In genomic region chr5:133508845-133509741, GRCh38 we compare ENCODE assay signal across 19 cellular contexts.
DNase-seq lines count a peak whose midpoint lies in the region; ATAC-seq and TF ChIP-seq lines count a peak whose summit lies in the region.
"Had no signal": no experiment of that assay in that cellular context is flagged by ENCODE, and none has a peak within 500 bp of the region (broad histone marks: within the 10 kb centered on the region; RNA-seq: fewer than 3 reads in every experiment).

No MANE protein-coding gene starts in this region.

- TF ChIP-seq CTCF in MM.1S (IDR thresholded peaks at IDR 0.05; ENCODE audit: low read length) (no peak), PC-9 (conservative IDR thresholded peaks at IDR 0.05) (no peak), osteocyte (IDR thresholded peaks at IDR 0.05) (no peak)

- H3K36me3 ChIP-seq in MM.1S (replicated peaks; ENCODE audit: insufficient read depth, low read length) (no peaks in the 10 kb centered on the region), PC-9 (ENCODE audit: low read depth) (no peaks in the 10 kb centered on the region)
- H3K36me3 ChIP-seq: BE2C, breast epithelium had no signal

- H4K20me1 ChIP-seq in MM.1S (ENCODE audit: insufficient read depth, low read length) (no peaks in the 10 kb centered on the region), PC-9 (ENCODE audit: insufficient read depth) (no peaks in the 10 kb centered on the region)

- no peak overlapping the region for H3K4me3 Mint-ChIP-seq in osteocyte (ENCODE audit: unreplicated experiment)
- H3K4me3 Mint-ChIP-seq: activated naive CD8-positive, alpha-beta T cell; activated T-cell treated with anti-CD3 and anti-CD28 coated beads, Interleukin-2, amount 50 U/mL, for 4 hours had no signal

- H3F3A ChIP-seq in MM.1S (ENCODE audit: insufficient read depth, low read length) (no peaks in the 10 kb centered on the region), PC-9 (ENCODE audit: insufficient read depth, low read depth) (0 out of 2 replicates have a peak, but pooled peaks cover 7% of the 10 kb centered on the region)

- ATAC-seq in esophagus mucosa (peak; percentile 69), HG02798 (IDR thresholded peaks at IDR 0.05; ENCODE audit: poor library complexity, unreplicated experiment) (no peak)
- ATAC-seq: activated T-cell treated with anti-CD3 and anti-CD28 coated beads, Interleukin-2, amount 50 U/mL, for 4 hours; left ventricle myocardium superior had no signal

- H3K36me3 Mint-ChIP-seq in osteocyte (ENCODE audit: unreplicated experiment) = no peaks in the 10 kb centered on the region
- H3K36me3 Mint-ChIP-seq: activated naive CD8-positive, alpha-beta T cell had no signal

- H3K4me3 ChIP-seq in MM.1S (ENCODE audit: low read length) (no peak overlapping the region), PC-9 (no peak overlapping the region)
- H3K4me3 ChIP-seq: breast epithelium, skin epidermis had no signal

- no peak overlapping the region for H3K4me2 ChIP-seq in MM.1S (ENCODE audit: low read depth, low read length)
- H3K4me2 ChIP-seq in PC-9 = peak overlapping the region; percentile 34

- no peaks in the 10 kb centered on the region for H3K4me1 Mint-ChIP-seq in osteocyte (ENCODE audit: unreplicated experiment)

- H3K4me1 ChIP-seq in MM.1S (ENCODE audit: low read length) (no peaks in the 10 kb centered on the region), PC-9 (replicated peaks; ENCODE audit: insufficient read depth) (peaks cover 36% of the 10 kb centered on the region)
- H3K4me1 ChIP-seq: BE2C, breast epithelium had no signal

- H3K79me2 ChIP-seq in MM.1S (ENCODE audit: low read length) (no peaks in the 10 kb centered on the region), PC-9 (ENCODE audit: low read depth) (no peaks in the 10 kb centered on the region)

- no peaks in the 10 kb centered on the region for H3K27me3 ChIP-seq in MM.1S (replicated peaks; ENCODE audit: insufficient read depth, low read length)
- H3K27me3 ChIP-seq in PC-9 (ENCODE audit: insufficient read depth, low read depth) = no peaks in the 10 kb centered on the region
- H3K27me3 ChIP-seq: BE2C, breast epithelium had no signal

- H3K27me3 Mint-ChIP-seq in osteocyte (ENCODE audit: unreplicated experiment) = peaks cover 17% of the 10 kb centered on the region

- BruUV-seq in PC-9 (replicated peaks; lab: Mats Ljungman, UMichigan) = no TSS peak

- H2AFZ ChIP-seq in MM.1S (ENCODE audit: low read length) = no peak overlapping the region
- no peak overlapping the region for H2AFZ ChIP-seq in PC-9

- DNase-seq in MM.1S (peak; percentile 18), PC-9 (peak in 1 of 2 experiments; percentile 94), osteocyte (ENCODE audit: extremely low spot score, unreplicated experiment) (peak; percentile 66), NCI-H526 (lab: John Stamatoyannopoulos, UW) (no peak), NCI-H345 treated with DMSO at 0.1 percent for 48 hours (lab: John Stamatoyannopoulos, UW; ENCODE audit: unreplicated experiment) (no peak)
- DNase-seq: activated CD4-positive, alpha-beta T cell treated with anti-CD3 and anti-CD28 coated beads, Interleukin-2, amount 50 U/mL, for 48 hours; activated T-cell treated with anti-CD3 and anti-CD28 coated beads, Interleukin-2, amount 50 U/mL, for 4 hours; BE2C; Kasumi-1; left ventricle myocardium superior; NCI-H1105 treated with DMSO at 0.1 percent for 48 hours; stimulated activated CD4-positive, alpha-beta T cell treated with anti-CD3 and anti-CD28 coated beads, Interleukin-4, amount 100 ng/mL, for 1 hour; substantia nigra; SW 1271 had no signal

- H3K9me3 Mint-ChIP-seq in osteocyte (ENCODE audit: unreplicated experiment) = no peaks in the 10 kb centered on the region
- H3K9me3 Mint-ChIP-seq: activated T-cell treated with anti-CD3 and anti-CD28 coated beads, Interleukin-2, amount 50 U/mL, for 4 hours had no signal

- no peak overlapping the region for H3K27ac ChIP-seq in MM.1S (ENCODE audit: low read length)
- peak overlapping the region; percentile 74 for H3K27ac ChIP-seq in PC-9
- H3K27ac ChIP-seq: breast epithelium, skin epidermis had no signal

- no peaks in the 10 kb centered on the region for H3K9me2 ChIP-seq in MM.1S (replicated peaks; ENCODE audit: insufficient read depth, low read length)
- no peaks in the 10 kb centered on the region for H3K9me2 ChIP-seq in PC-9 (ENCODE audit: insufficient read depth)

- CTCF ChIA-PET in PC-9 (lab: Charles Lee) = no interaction called here

- intact Hi-C loops in PC-9 (cut with micrococcal nuclease; ENCODE audit: unreplicated experiment) = no loop called here

- POLR2A ChIA-PET in PC-9 (lab: Charles Lee; ENCODE audit: unreplicated experiment) = no interaction called here

- H3K27ac Mint-ChIP-seq in osteocyte (ENCODE audit: unreplicated experiment) = no peak overlapping the region
- H3K27ac Mint-ChIP-seq: activated naive CD8-positive, alpha-beta T cell had no signal

- no peak overlapping the region for H3K9ac ChIP-seq in MM.1S (ENCODE audit: low read length)

- H3K9me3 ChIP-seq in MM.1S (replicated peaks; ENCODE audit: insufficient read depth, low read length) (no peaks in the 10 kb centered on the region), PC-9 (ENCODE audit: insufficient read depth, low read depth) (no peaks in the 10 kb centered on the region)
- H3K9me3 ChIP-seq: BE2C, breast epithelium had no signal

Comparison
In these comparisons a context has a peak if more than half of its experiments do, and no peak if none do; other contexts are left out.
1. DNase-seq: peak in MM.1S (single experiment) and osteocyte (single experiment); none in NCI-H526 (0 of 2) and NCI-H345 treated with DMSO at 0.1 percent for 48 hours (single experiment).